ENCODE assay signal across 8 cellular contexts in genomic region chr7:142853739-142854504, GRCh38. TPM values are rescaled to one million over a fixed set of nuclear protein-coding genes. Genes with fewer than 3 reads are reported as not detected.
DNase-seq lines count a peak whose midpoint lies in the region; ATAC-seq and TF ChIP-seq lines count a peak whose summit lies in the region.

No MANE protein-coding gene starts in this region.

- H3K27ac ChIP-seq in 22Rv1 (no peak overlapping the region), liver (ENCODE audit: low read depth in 1 of 2, low read length in 2 of 2) (peak overlapping the region; percentile 47 to 57)

- no peaks in the 10 kb centered on the region for H3K36me3 ChIP-seq in liver (ENCODE audit: control insufficient read depth in 4 of 4, insufficient read depth in 3 of 4, low read depth in 1 of 4, low read length in 3 of 4)

- peak overlapping the region; percentile 80 to 85 (median 83) for H3K4me3 ChIP-seq in liver (ENCODE audit: low read depth in 1 of 3, low read length in 3 of 3)

- ATAC-seq in GM18498 (IDR thresholded peaks at IDR 0.05; ENCODE audit: unreplicated experiment) (peak; percentile 87), HG02943 (IDR thresholded peaks at IDR 0.05; ENCODE audit: low read depth, unreplicated experiment) (peak; percentile 86)

- peak; percentile 86 to 87 for TF ChIP-seq RAD21 in liver (IDR thresholded peaks at IDR 0.05)

- WGBS in liver: under 1% methylated on average over 34 of the region's 34 CpGs

- TF ChIP-seq CTCF in 22Rv1 (IDR thresholded peaks at IDR 0.05): peak; percentile 89
- TF ChIP-seq CTCF in liver (IDR thresholded peaks at IDR 0.05; ENCODE audit: low read depth, low read length, missing input control): peak; percentile 74

- peak; percentile 48 for DNase-seq in NCI-H2196 (lab: John Stamatoyannopoulos, UW; ENCODE audit: unreplicated experiment)
- DNase-seq in activated CD4-positive, alpha-beta T cell treated with anti-CD3 and anti-CD28 coated beads for 48 hours: peak; percentile 75
- DNase-seq in dermis blood vessel endothelial cell: peak; percentile 71
- peak; percentile 56 to 58 for DNase-seq in stimulated activated CD4-positive, alpha-beta T cell treated with anti-CD3 and anti-CD28 coated beads, Interleukin-4, amount 100 ng/mL, for 48 hours (ENCODE audit: low read depth in 2 of 2)

- H3K9me3 ChIP-seq in liver (ENCODE audit: control insufficient read depth in 4 of 4, low read length in 3 of 4): no peaks in the 10 kb centered on the region

- peaks cover 0 to 2% (median under 1%) of the 10 kb centered on the region in 4 donors for H3K27me3 ChIP-seq in liver (ENCODE audit: control insufficient read depth in 4 of 4, insufficient read depth in 4 of 4, low read length in 3 of 4)

- H3K4me1 ChIP-seq in liver (ENCODE audit: control insufficient read depth in 4 of 4, insufficient read depth in 4 of 4, low read length in 3 of 4): peaks cover 2 to 24% (median 15%) of the 10 kb centered on the region in 4 donors

- H3K9ac ChIP-seq in liver (ENCODE audit: low read depth in 1 of 2, low read length in 2 of 2): peak overlapping the region in 1 of 2 donors; percentile 42

TF ChIP-seq in liver, 16 proteins besides CTCF, POLR2A, EP300 and RAD21:
- TF ChIP-seq SP1 (IDR thresholded peaks at IDR 0.05) (no peak), RXRA (IDR thresholded peaks at IDR 0.05) (peak in 1 of 2 donors; percentile 11)

RNA-seq across cellular contexts. Expression of gene EPHB6, which starts 1.0 kb away (rescaled TPM):
- under 0.01 and 0.09 TPM in 2 replicates for total RNA-seq in dermis blood vessel endothelial cell
- total RNA-seq in liver: 1 to 10 TPM; 1.2 to 2.1 TPM
- polyA plus RNA-seq in liver: 1 to 10 TPM; 1.9 to 4.3 TPM

RNA-seq across cellular contexts. Expression of gene TRPV6, which starts 31.6 kb away (rescaled TPM):
- total RNA-seq in dermis blood vessel endothelial cell: not detected in 2 replicates
- 1 to 10 TPM in 1 of 2 donors, not detected in 1; 1.5 TPM for total RNA-seq in liver
- polyA plus RNA-seq in liver: under 1 TPM; 0.32 to 0.36 TPM
